ENCODE assay signal across 26 cellular contexts in genomic region chr4:144654161-144654560, GRCh38. TPM values are rescaled to one million over a fixed set of nuclear protein-coding genes. Genes with fewer than 3 reads are reported as not detected.
DNase-seq lines count a peak whose midpoint lies in the region; ATAC-seq and TF ChIP-seq lines count a peak whose summit lies in the region.
"Had no signal": no experiment of that assay in that cellular context is flagged by ENCODE, and none has a peak within 500 bp of the region (broad histone marks: within the 10 kb centered on the region; RNA-seq: fewer than 3 reads in every experiment).

No MANE protein-coding gene starts in this region.

- H3F3A ChIP-seq in Loucy (ENCODE audit: low read depth): peaks cover 12% of the 10 kb centered on the region; the same call in 1 of the 2 replicates

- H3K79me2 ChIP-seq in Loucy (ENCODE audit: insufficient read depth, low read length) (peaks cover 87% of the 10 kb centered on the region), hepatocyte (peaks cover 29% of the 10 kb centered on the region)

- no peak for ATAC-seq in GM21825 (IDR thresholded peaks at IDR 0.05; ENCODE audit: unreplicated experiment)
- ATAC-seq: GM12878 had no signal

- DNase-seq in SJSA1 (ENCODE audit: low read depth in 1 of 2, low spot score in 2 of 2): peak; percentile 75 to 79
- no peak for DNase-seq in hepatocyte (ENCODE audit: low spot score)
- no peak for DNase-seq in activated CD8-positive, alpha-beta memory T cell treated with anti-CD3 and anti-CD28 coated beads for 24 hours
- no peak for DNase-seq in endodermal cell
- DNase-seq in stimulated activated CD4-positive, alpha-beta T cell treated with anti-CD3 and anti-CD28 coated beads, Interleukin-2, amount 100 ng/mL, for 48 hours: no peak
- DNase-seq: 8988T; ACHN; BE2C; C1 segment of cervical spinal cord; CD4-positive, CD25-positive, alpha-beta regulatory T cell; CD8-positive, alpha-beta memory T cell; COR-L47; DMS 273 treated with DMSO at 0.1 percent for 48 hours; DMS153; DMS53; DMS79; DND-41; EL; GDM1 had no signal

- H3K27ac ChIP-seq in SJSA1 (no peak overlapping the region), hepatocyte (no peak overlapping the region), temporal lobe (ENCODE audit: low read depth, low read length) (peak overlapping the region; percentile 3), endodermal cell (ENCODE audit: low read depth, low read length) (no peak overlapping the region)
- H3K27ac ChIP-seq: BLaER1 had no signal

- TF ChIP-seq CTCF in Loucy (conservative IDR thresholded peaks at IDR 0.05; ENCODE audit: low read length): no peak
- TF ChIP-seq CTCF in hepatocyte (IDR thresholded peaks at IDR 0.05; ENCODE audit: poor library complexity): no peak
- TF ChIP-seq CTCF in endodermal cell (conservative IDR thresholded peaks at IDR 0.05): no peak

- no peaks in the 10 kb centered on the region for H3K9me3 Mint-ChIP-seq in endodermal cell
- H3K9me3 Mint-ChIP-seq: CD14-positive monocyte; CD4-positive, CD25-positive, alpha-beta regulatory T cell had no signal

- H3K4me1 ChIP-seq in Loucy (ENCODE audit: insufficient read depth, low read length, poor library complexity, severe bottlenecking) (peaks cover 76% of the 10 kb centered on the region), SJSA1 (replicated peaks) (peaks cover 63% of the 10 kb centered on the region), hepatocyte (ENCODE audit: insufficient read depth) (peaks cover 6% of the 10 kb centered on the region), endodermal cell (ENCODE audit: control insufficient read depth, insufficient read depth, low read length) (peaks cover 22% of the 10 kb centered on the region)
- H3K4me1 ChIP-seq: BE2C had no signal

- H3K9me3 ChIP-seq in Loucy (ENCODE audit: insufficient read depth, low read depth, low read length) (no peaks in the 10 kb centered on the region), SJSA1 (replicated peaks) (no peaks in the 10 kb centered on the region), hepatocyte (ENCODE audit: low read depth) (no peaks in the 10 kb centered on the region), endodermal cell (ENCODE audit: control insufficient read depth, low read length) (no peaks in the 10 kb centered on the region)
- H3K9me3 ChIP-seq: BE2C, BLaER1 had no signal

- H3K4me3 ChIP-seq in Loucy (ENCODE audit: low read length, poor library complexity, severe bottlenecking) (peak overlapping the region; percentile 84), SJSA1 (no peak overlapping the region), hepatocyte (no peak overlapping the region), endodermal cell (ENCODE audit: low read length) (no peak overlapping the region)
- H3K4me3 ChIP-seq: BLaER1, GM12878 had no signal

- H3K36me3 ChIP-seq in Loucy (ENCODE audit: insufficient read depth, low read length): peaks cover 49% of the 10 kb centered on the region
- H3K36me3 ChIP-seq in SJSA1: no peaks in the 10 kb centered on the region
- no peaks in the 10 kb centered on the region for H3K36me3 ChIP-seq in hepatocyte (replicated peaks; ENCODE audit: insufficient read depth, low read depth)
- H3K36me3 ChIP-seq in endodermal cell (ENCODE audit: control insufficient read depth, insufficient read depth, low read length): no peaks in the 10 kb centered on the region
- H3K36me3 ChIP-seq: BE2C, BLaER1 had no signal

- peak overlapping the region; percentile 100 for H3K9ac ChIP-seq in Loucy (ENCODE audit: low read depth, low read length, poor library complexity, severe bottlenecking)
- no peak overlapping the region for H3K9ac ChIP-seq in endodermal cell (ENCODE audit: extremely low read depth, low read length, poor library complexity, severe bottlenecking)
- H3K9ac ChIP-seq: BLaER1 had no signal

- H4K20me1 ChIP-seq in Loucy (ENCODE audit: insufficient read depth, low read length, poor library complexity, severe bottlenecking) (peaks cover 8% of the 10 kb centered on the region), hepatocyte (ENCODE audit: insufficient read depth, poor library complexity, severe bottlenecking) (no peaks in the 10 kb centered on the region)
- H4K20me1 ChIP-seq: BLaER1 had no signal

- no peak overlapping the region for H3K27ac Mint-ChIP-seq in endodermal cell
- H3K27ac Mint-ChIP-seq: CD14-positive monocyte; CD4-positive, alpha-beta memory T cell; CD4-positive, CD25-positive, alpha-beta regulatory T cell; CD8-positive, alpha-beta memory T cell had no signal

- H3K4me2 ChIP-seq in Loucy (ENCODE audit: low read depth, low read length, poor library complexity, severe bottlenecking) (peak overlapping the region; percentile 92), hepatocyte (peak overlapping the region; percentile 2)
- H3K4me2 ChIP-seq: BLaER1 had no signal

- H3K36me3 Mint-ChIP-seq in endodermal cell (ENCODE audit: low read depth): no peaks in the 10 kb centered on the region
- H3K36me3 Mint-ChIP-seq: CD14-positive monocyte; CD4-positive, alpha-beta memory T cell; CD4-positive, CD25-positive, alpha-beta regulatory T cell; CD8-positive, alpha-beta memory T cell had no signal

- 68% methylated on average over 3 of the region's 3 CpGs for WGBS in hepatocyte (ENCODE audit: low lambda C conversion rate, missing lambda C conversion rate)
- 81% methylated on average over 3 of the region's 3 CpGs; no CpG with 5 or more reads in 1 of the 2 experiments for WGBS in endodermal cell (ENCODE audit: insufficient coverage in 1 of 2, insufficient read length in 1 of 2), 2 experiments

- H2AFZ ChIP-seq in Loucy (ENCODE audit: low read length) (no peak overlapping the region), hepatocyte (no peak overlapping the region)

- peaks cover 17% of the 10 kb centered on the region for H3K27me3 Mint-ChIP-seq in endodermal cell (ENCODE audit: insufficient read depth)

- H3K4me1 Mint-ChIP-seq in endodermal cell: peaks cover 49% of the 10 kb centered on the region
- H3K4me1 Mint-ChIP-seq: CD14-positive monocyte; CD4-positive, alpha-beta memory T cell; CD4-positive, CD25-positive, alpha-beta regulatory T cell; CD8-positive, alpha-beta memory T cell had no signal

- no peaks in the 10 kb centered on the region for H3K27me3 ChIP-seq in Loucy (ENCODE audit: insufficient read depth, low read length, poor library complexity, severe bottlenecking)
- no peaks in the 10 kb centered on the region for H3K27me3 ChIP-seq in SJSA1 (replicated peaks)
- H3K27me3 ChIP-seq in hepatocyte: no peaks in the 10 kb centered on the region
- peaks cover 50% of the 10 kb centered on the region for H3K27me3 ChIP-seq in endodermal cell (ENCODE audit: control insufficient read depth, insufficient read depth, low read length, poor library complexity, severe bottlenecking)
- H3K27me3 ChIP-seq: BLaER1 had no signal

- no peaks in the 10 kb centered on the region for H3K9me2 ChIP-seq in Loucy (replicated peaks; ENCODE audit: low read depth, low read length)
- no peaks in the 10 kb centered on the region for H3K9me2 ChIP-seq in hepatocyte (replicated peaks; ENCODE audit: insufficient read depth)

- H3K4me3 Mint-ChIP-seq in endodermal cell: no peak overlapping the region
- H3K4me3 Mint-ChIP-seq: CD14-positive monocyte; CD4-positive, alpha-beta memory T cell; CD4-positive, CD25-positive, alpha-beta regulatory T cell; CD8-positive, alpha-beta memory T cell had no signal

RNA-seq across cellular contexts. Expression of gene HHIP, which starts 8.2 kb away (rescaled TPM):
- total RNA-seq in SJSA1 (2014; rRNA removed; shearing (Covaris generic)): 8.8 and 15.9 TPM in 2 replicates
- total RNA-seq in hepatocyte (20.2 and 20.8 TPM in 2 replicates), temporal lobe (2.0 TPM), endodermal cell (1 to 10 TPM; 1.8 to 3.4 TPM)
- 29.2 and 33.9 TPM in 2 replicates for polyA plus RNA-seq in hepatocyte
- polyA plus RNA-seq in endodermal cell (2013, experiment 1 of 2): 6.7 TPM
- 5.2 TPM for polyA plus RNA-seq in endodermal cell (2013, experiment 2 of 2)
- total RNA-seq: CD4-positive, alpha-beta memory T cell; CD4-positive, CD25-positive, alpha-beta regulatory T cell; CD8-positive, alpha-beta memory T cell had no signal
- polyA plus RNA-seq: CD14-positive monocyte; CD4-positive, alpha-beta memory T cell; CD4-positive, CD25-positive, alpha-beta regulatory T cell; CD8-positive, alpha-beta memory T cell had no signal

Comparison
In these comparisons a context has a peak if more than half of its experiments do, and no peak if none do; other contexts are left out.
1. DNase-seq: peak in SJSA1 (2 of 2); none in hepatocyte (single experiment), activated CD8-positive, alpha-beta memory T cell treated with anti-CD3 and anti-CD28 coated beads for 24 hours (single experiment), endodermal cell (single experiment) and stimulated activated CD4-positive, alpha-beta T cell treated with anti-CD3 and anti-CD28 coated beads, Interleukin-2, amount 100 ng/mL, for 48 hours (0 of 2).